10 cellular contexts compared by ENCODE assay signal in genomic region chr4:16217300-16218051, GRCh38. TPM values are rescaled to one million over a fixed set of nuclear protein-coding genes. Genes with fewer than 3 reads are reported as not detected.
A peak's percentile ranks its signal among the peaks of the same experiment; 100 is the strongest.
DNase-seq lines count a peak whose midpoint lies in the region; ATAC-seq lines count a peak whose summit lies in the region.
"Had no signal": no experiment of that assay in that cellular context is flagged by ENCODE, and none has a peak within 500 bp of the region (broad histone marks: within the 10 kb centered on the region; RNA-seq: fewer than 3 reads in every experiment).

No MANE protein-coding gene starts in this region.

- H3K4me1 Mint-ChIP-seq in naive B cell, result peaks cover 49 to 77% (median 73%) of the 10 kb centered on the region in 3 donors
- peaks cover 37 to 52% of the 10 kb centered on the region in 2 donors for H3K4me1 Mint-ChIP-seq in effector memory CD8-positive, alpha-beta T cell (ENCODE audit: low read depth in 2 of 2)

- no peaks in the 10 kb centered on the region for H3K27me3 Mint-ChIP-seq in naive B cell
- H3K27me3 Mint-ChIP-seq in effector memory CD8-positive, alpha-beta T cell, result no peaks in the 10 kb centered on the region

- ATAC-seq in GM21526 (IDR thresholded peaks at IDR 0.05; ENCODE audit: low FRiP score, unreplicated experiment), result peak; percentile 81
- ATAC-seq in HG03520 (IDR thresholded peaks at IDR 0.05; ENCODE audit: unreplicated experiment), result peak; percentile 73
- peak; percentile 60 to 77 for ATAC-seq in naive B cell (ENCODE audit: low read depth in 2 of 2)
- no peak for ATAC-seq in effector memory CD8-positive, alpha-beta T cell (replicated peaks)
- ATAC-seq in GM19452 (IDR thresholded peaks at IDR 0.05; ENCODE audit: unreplicated experiment), result no peak
- ATAC-seq: heart right ventricle had no signal

- DNase-seq in SKM-1 treated with dmso at 0.1 percent for 144 hours (lab: John Stamatoyannopoulos, UW; ENCODE audit: unreplicated experiment) (peak; percentile 36), SKM-1 (lab: John Stamatoyannopoulos, UW; ENCODE audit: unreplicated experiment) (no peak), naive B cell (no peak)
- DNase-seq in effector memory CD8-positive, alpha-beta T cell, result no peak
- no peak for DNase-seq in stimulated activated CD4-positive, alpha-beta T cell treated with anti-CD3 and anti-CD28 coated beads, Interleukin-2, amount 100 ng/mL, for 24 hours
- DNase-seq: heart right ventricle, NCI-H1048 had no signal

- peak overlapping the region; percentile 22 to 84 (median 70) for H3K4me3 Mint-ChIP-seq in naive B cell
- H3K4me3 Mint-ChIP-seq in effector memory CD8-positive, alpha-beta T cell, result no peak overlapping the region

- no peaks in the 10 kb centered on the region for H3K9me3 Mint-ChIP-seq in naive B cell
- H3K9me3 Mint-ChIP-seq in effector memory CD8-positive, alpha-beta T cell, result no peaks in the 10 kb centered on the region

- H3K36me3 Mint-ChIP-seq in naive B cell, result peaks cover 24 to 27% of the 10 kb centered on the region in 2 donors
- H3K36me3 Mint-ChIP-seq in effector memory CD8-positive, alpha-beta T cell (ENCODE audit: insufficient read depth), result peaks cover 8% of the 10 kb centered on the region

- H3K27ac Mint-ChIP-seq in naive B cell, result peak overlapping the region in 5 of 6 donors; percentile 8 to 94 (median 61)
- peak overlapping the region in 1 of 2 donors; percentile 7 for H3K27ac Mint-ChIP-seq in effector memory CD8-positive, alpha-beta T cell

RNA-seq across cellular contexts. Expression of gene TAPT1, which starts 8.8 kb away (rescaled TPM):
- 100 to 1,000 TPM; 119 to 235 (median 190) TPM for polyA plus RNA-seq in naive B cell (ENCODE audit: low read depth in 6 of 6)

Comparison
In these comparisons a context has a peak if more than half of its experiments do, and no peak if none do; other contexts are left out.
1. ATAC-seq: peak in GM21526 (single experiment), HG03520 (single experiment) and naive B cell (2 of 2); none in effector memory CD8-positive, alpha-beta T cell (single experiment) and GM19452 (single experiment).
2. H3K4me3 Mint-ChIP-seq: peak in naive B cell (8 of 8); none in effector memory CD8-positive, alpha-beta T cell (0 of 2).